In genomic region chr9:83964973-83965349, GRCh38 we compare ENCODE assay signal across 1 cellular context.
TF ChIP-seq lines count a peak whose summit lies in the region.

No MANE protein-coding gene starts in this region.

TF ChIP-seq in HCT116, 20 proteins besides CTCF, POLR2A, EP300 and RAD21 (continued from another document):
- TF ChIP-seq, protein P1, sequence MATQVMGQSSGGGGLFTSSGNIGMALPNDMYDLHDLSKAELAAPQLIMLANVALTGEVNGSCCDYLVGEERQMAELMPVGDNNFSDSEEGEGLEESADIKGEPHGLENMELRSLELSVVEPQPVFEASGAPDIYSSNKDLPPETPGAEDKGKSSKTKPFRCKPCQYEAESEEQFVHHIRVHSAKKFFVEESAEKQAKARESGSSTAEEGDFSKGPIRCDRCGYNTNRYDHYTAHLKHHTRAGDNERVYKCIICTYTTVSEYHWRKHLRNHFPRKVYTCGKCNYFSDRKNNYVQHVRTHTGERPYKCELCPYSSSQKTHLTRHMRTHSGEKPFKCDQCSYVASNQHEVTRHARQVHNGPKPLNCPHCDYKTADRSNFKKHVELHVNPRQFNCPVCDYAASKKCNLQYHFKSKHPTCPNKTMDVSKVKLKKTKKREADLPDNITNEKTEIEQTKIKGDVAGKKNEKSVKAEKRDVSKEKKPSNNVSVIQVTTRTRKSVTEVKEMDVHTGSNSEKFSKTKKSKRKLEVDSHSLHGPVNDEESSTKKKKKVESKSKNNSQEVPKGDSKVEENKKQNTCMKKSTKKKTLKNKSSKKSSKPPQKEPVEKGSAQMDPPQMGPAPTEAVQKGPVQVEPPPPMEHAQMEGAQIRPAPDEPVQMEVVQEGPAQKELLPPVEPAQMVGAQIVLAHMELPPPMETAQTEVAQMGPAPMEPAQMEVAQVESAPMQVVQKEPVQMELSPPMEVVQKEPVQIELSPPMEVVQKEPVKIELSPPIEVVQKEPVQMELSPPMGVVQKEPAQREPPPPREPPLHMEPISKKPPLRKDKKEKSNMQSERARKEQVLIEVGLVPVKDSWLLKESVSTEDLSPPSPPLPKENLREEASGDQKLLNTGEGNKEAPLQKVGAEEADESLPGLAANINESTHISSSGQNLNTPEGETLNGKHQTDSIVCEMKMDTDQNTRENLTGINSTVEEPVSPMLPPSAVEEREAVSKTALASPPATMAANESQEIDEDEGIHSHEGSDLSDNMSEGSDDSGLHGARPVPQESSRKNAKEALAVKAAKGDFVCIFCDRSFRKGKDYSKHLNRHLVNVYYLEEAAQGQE (IDR thresholded peaks at IDR 0.05; ENCODE audit: low read depth): no peak
- no peak for TF ChIP-seq CEBPB (IDR thresholded peaks at IDR 0.05; ENCODE audit: low read depth)
- TF ChIP-seq EZH2 (IDR thresholded peaks at IDR 0.05): no peak
- no peak for TF ChIP-seq JUND (IDR thresholded peaks at IDR 0.05)
